Comparison of ENCODE assay signal across 7 cellular contexts in the genomic region with DNA sequence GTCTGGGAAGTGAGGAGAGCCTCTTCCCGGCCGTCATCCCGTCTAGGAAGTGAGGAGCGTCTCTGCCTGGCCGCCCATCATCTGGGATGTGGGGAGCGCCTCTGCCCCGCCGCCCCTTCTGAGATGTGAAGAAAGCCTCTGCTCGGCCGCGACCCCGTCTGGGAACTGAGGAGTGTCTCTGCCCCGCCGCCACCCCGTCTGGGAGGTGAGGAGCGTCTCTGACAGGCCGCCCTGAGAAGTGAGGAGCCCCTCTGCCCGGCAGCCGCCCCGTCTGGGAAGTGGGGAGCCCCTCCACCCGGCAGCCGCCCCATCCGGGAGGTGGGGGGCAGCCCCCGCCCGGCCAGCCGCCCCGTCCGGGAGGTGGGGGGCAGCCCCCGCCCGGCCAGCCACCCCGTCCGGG. TPM values are rescaled to one million over a fixed set of nuclear protein-coding genes. Genes with fewer than 3 reads are reported as not detected.
"Had no signal": no experiment of that assay in that cellular context is flagged by ENCODE, and none has a peak within 500 bp of the region (broad histone marks: within the 10 kb centered on the region; RNA-seq: fewer than 3 reads in every experiment).

No MANE protein-coding gene starts in this region.

RNA-seq across cellular contexts. Expression of a gene that starts 59.9 kb away (rescaled TPM):
- total RNA-seq: activated B cell treated with CpG ODN at 0.5 μM for 24 hours; activated CD4-positive, alpha-beta memory T cell treated with anti-CD3 and anti-CD28 coated beads, Interleukin-2, amount 10 ng/mL, durations not matched to agents 7 days and 5 days; activated CD4-positive, alpha-beta T cell treated with anti-CD3 and anti-CD28 coated beads for 36 hours; activated CD8-positive, alpha-beta T cell treated with anti-CD3 and anti-CD28 coated beads for 36 hours; activated CD8-positive, alpha-beta T cell treated with anti-CD3 and anti-CD28 coated beads, Interleukin-2, amount 10 ng/mL, durations not matched to agents 7 days and 5 days; T-helper 1 cell treated with Interleukin-12 subunit alpha and Interleukin-12 subunit beta and Interleukin-4 antibody, amounts not matched to agents 30 ng/mL and 1 ng/mL, for 36 hours; T-helper 17 cell had no signal
